21 cellular contexts compared by ENCODE assay signal in the genomic region with DNA sequence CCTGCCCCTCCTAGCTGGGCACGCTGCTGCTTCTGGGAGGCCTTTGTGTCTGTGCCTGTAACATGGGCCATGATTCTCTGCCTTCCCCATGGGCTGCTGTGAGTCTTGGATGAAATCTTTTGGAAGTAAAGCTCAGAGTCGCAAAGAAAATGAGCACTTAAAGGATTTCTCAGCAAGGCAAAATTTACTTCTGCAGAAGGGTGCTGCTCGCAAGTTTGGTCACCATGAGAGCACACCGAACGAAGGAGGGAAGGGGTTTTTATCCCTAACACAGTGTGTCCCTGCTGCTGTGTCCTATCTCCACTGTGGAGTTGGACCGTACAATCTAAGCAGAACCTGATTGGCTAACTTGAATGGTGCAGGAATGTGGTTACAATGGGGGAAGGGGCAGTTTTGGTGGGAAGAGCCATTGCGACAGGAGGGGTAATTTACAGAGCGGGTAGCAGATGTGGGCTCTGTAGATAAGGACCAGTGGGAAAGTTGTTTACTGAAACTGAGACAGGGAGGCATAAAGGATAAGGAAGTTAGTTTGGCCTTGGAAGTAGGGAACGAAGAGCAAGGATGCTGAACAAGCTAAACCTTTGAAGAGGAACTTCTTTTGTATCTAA. TPM values are rescaled to one million over a fixed set of nuclear protein-coding genes. Genes with fewer than 3 reads are reported as not detected.
DNase-seq lines count a peak whose midpoint lies in the region; FAIRE-seq and TF ChIP-seq lines count a peak whose summit lies in the region.
"Had no signal": no experiment of that assay in that cellular context is flagged by ENCODE, and none has a peak within 500 bp of the region (broad histone marks: within the 10 kb centered on the region; RNA-seq: fewer than 3 reads in every experiment).

No MANE protein-coding gene starts in this region.

- H3K14ac ChIP-seq in H1 (ENCODE audit: insufficient read length): no peak overlapping the region

- H3K79me1 ChIP-seq in H1 (ENCODE audit: low read depth, low read length): no peaks in the 10 kb centered on the region

- CTCF ChIA-PET in HEK293 (lab: Yijun Ruan, JAX): no interaction called here
- CTCF ChIA-PET in H1 (lab: Charles Lee; ENCODE audit: partially characterized antibody): interaction anchor here (1.1 to 1.4 kb wide), 3 partner anchors 8 to 85 kb away, joined by 3 to 4 read pairs (median 3); no protein-coding TSS in a partner anchor

- no peak for TF ChIP-seq CTCF in HEK293 (tag by site-specific recombination; IDR thresholded peaks at IDR 0.05)
- no peak for TF ChIP-seq CTCF in H1 (IDR thresholded peaks at IDR 0.05; ENCODE audit: control extremely low read depth in 1 of 3, insufficient read depth in 1 of 3, low read depth in 1 of 3, low read length in 3 of 3)

- H2BK15ac ChIP-seq in H1 (ENCODE audit: low read length): peak overlapping the region; percentile 93; the same call in 1 of the 2 replicates

- TF ChIP-seq RAD21 in H1 (IDR thresholded peaks at IDR 0.05 in 1 of 2, conservative IDR thresholded peaks at IDR 0.05 in 1 of 2; ENCODE audit: low read depth in 2 of 2, low read length in 2 of 2): no peak

- H2BK5ac ChIP-seq in H1 (ENCODE audit: low read depth, low read length): no peak overlapping the region

- no peak overlapping the region for H4K91ac ChIP-seq in H1 (replicated peaks; ENCODE audit: insufficient read length, low read length)

- H3K9ac ChIP-seq in H1 (replicated peaks in 1 of 4; ENCODE audit: extremely low read depth in 1 of 4, low read depth in 3 of 4, low read length in 3 of 4): no peak overlapping the region

- H2BK20ac ChIP-seq in H1 (ENCODE audit: low read length): no peak overlapping the region

- H3K4me3 ChIP-seq in HEK293 (ENCODE audit: low read depth, low read length) (no peak overlapping the region), H1 (ENCODE audit: extremely low read depth in 1 of 4, insufficient read depth in 2 of 4, low read depth in 3 of 4, low read length in 4 of 4) (no peak overlapping the region)
- H3K4me3 ChIP-seq: SJCRH30 had no signal

- H3K27ac ChIP-seq in HEK293 (ENCODE audit: extremely low read depth, low read depth, low read length): no peak overlapping the region
- H3K27ac ChIP-seq in H1 (ENCODE audit: low read depth, low read length): no peak overlapping the region
- H3K27ac ChIP-seq: SJCRH30 had no signal

- H2AK5ac ChIP-seq in H1 (ENCODE audit: low read depth, low read length): no peak overlapping the region

- no peak overlapping the region for H3K23ac ChIP-seq in H1 (ENCODE audit: insufficient read length)

- DNase-seq in DMS53 (lab: John Stamatoyannopoulos, UW) (peak; percentile 61), DMS53 treated with DMSO at 0.1 percent for 48 hours (lab: John Stamatoyannopoulos, UW; ENCODE audit: unreplicated experiment) (no peak), ACHN (peak; percentile 11), H1 (ENCODE audit: low read depth in 1 of 2, low spot score in 2 of 2) (no peak), activated T-cell treated with anti-CD3 and anti-CD28 coated beads for 4 hours (no peak), G401 (ENCODE audit: low spot score) (no peak)
- DNase-seq in stimulated activated CD4-positive, alpha-beta T cell treated with anti-CD3 and anti-CD28 coated beads, Interleukin-4, amount 100 ng/mL, for 4 hours: no peak
- DNase-seq: 8988T, DMS153, EL, H9, KG1, NCI-H1417, NCI-H187 treated with DMSO at 0.1 percent for 48 hours, NCI-H2171, NCI-H446 treated with DMSO at 0.1 percent for 48 hours, NCI-H69, SJCRH30 had no signal

- H4K5ac ChIP-seq in H1 (ENCODE audit: insufficient read length, low read depth, low read length): no peak overlapping the region

- no peak overlapping the region for H2BK120ac ChIP-seq in H1 (replicated peaks; ENCODE audit: low read depth, low read length)

- H3K4me2 ChIP-seq in H1 (ENCODE audit: insufficient read depth in 1 of 2, low read depth in 2 of 2, low read length in 2 of 2): no peak overlapping the region

- H3K4me1 ChIP-seq in HEK293 (ENCODE audit: control insufficient read depth, insufficient read depth, low read length): no peaks in the 10 kb centered on the region
- no peaks in the 10 kb centered on the region for H3K4me1 ChIP-seq in H1 (replicated peaks in 1 of 4; ENCODE audit: control insufficient read depth in 3 of 4, insufficient read depth in 4 of 4, low read length in 3 of 4)
- H3K4me1 ChIP-seq: SJCRH30 had no signal

- no peaks in the 10 kb centered on the region for H3K27me3 ChIP-seq in H1 (replicated peaks in 1 of 4; ENCODE audit: control insufficient read depth in 3 of 4, extremely low read depth in 1 of 4, insufficient read depth in 3 of 4, low read length in 3 of 4)
- H3K27me3 ChIP-seq: SJCRH30 had no signal

- H3K9me3 ChIP-seq in HEK293 (ENCODE audit: control insufficient read depth, insufficient read depth, low read depth, low read length) (no peaks in the 10 kb centered on the region), H1 (ENCODE audit: insufficient read depth in 2 of 2, low read depth in 1 of 2, low read length in 1 of 2) (no peaks in the 10 kb centered on the region)
- H3K9me3 ChIP-seq: SJCRH30 had no signal

- no peak overlapping the region for H3K4ac ChIP-seq in H1 (replicated peaks; ENCODE audit: insufficient read length, low read depth, low read length)

- no peaks in the 10 kb centered on the region for H4K20me1 ChIP-seq in H1 (replicated peaks in 1 of 2; ENCODE audit: control insufficient read depth in 1 of 2, insufficient read depth in 2 of 2, low read length in 2 of 2)

- no peak overlapping the region for H4K8ac ChIP-seq in H1 (ENCODE audit: extremely low read depth, insufficient read depth, low read length)

- no peaks in the 10 kb centered on the region for H3K79me2 ChIP-seq in H1 (ENCODE audit: control insufficient read depth in 1 of 2, insufficient read depth in 2 of 2, low read length in 2 of 2)

- H3K36me3 ChIP-seq in HEK293 (ENCODE audit: control insufficient read depth in 2 of 2, insufficient read depth in 1 of 2, low read length in 2 of 2) (no peaks in the 10 kb centered on the region), H1 (ENCODE audit: control insufficient read depth in 2 of 4, insufficient read depth in 4 of 4, low read length in 3 of 4) (no peaks in the 10 kb centered on the region)
- H3K36me3 ChIP-seq: SJCRH30 had no signal

- H3K56ac ChIP-seq in H1 (replicated peaks; ENCODE audit: insufficient read length, low read depth, low read length): no peak overlapping the region

- no peak overlapping the region for H3K18ac ChIP-seq in H1 (ENCODE audit: extremely low read depth, low read length)

- WGBS in H1 (ENCODE audit: extremely low coverage in 1 of 2, insufficient coverage in 1 of 2, insufficient read length in 1 of 2, insufficient replicate concordance in 2 of 2, low coverage in 1 of 2, low lambda C conversion rate in 2 of 2, missing lambda C conversion rate in 1 of 2), 2 experiments: 92% methylated on average over 9 of the region's 9 CpGs; no CpG with 5 or more reads in 1 of the 2 experiments

- no peak overlapping the region for H2BK12ac ChIP-seq in H1 (ENCODE audit: low read depth, low read length)

- no peak for TF ChIP-seq EP300 in H1 (IDR thresholded peaks at IDR 0.05; ENCODE audit: borderline replicate concordance in 1 of 2, low read depth in 2 of 2, low read length in 2 of 2)

- H3K23me2 ChIP-seq in H1 (ENCODE audit: low read depth, low read length): no peaks in the 10 kb centered on the region

- POLR2A ChIA-PET in HEK293 (lab: Yijun Ruan, JAX): no interaction called here
- POLR2A ChIA-PET in H1 (lab: Charles Lee; ENCODE audit: partially characterized antibody): interaction anchor here (0.6 kb wide), 1 partner anchor 10 kb away, joined by 4 read pairs; no protein-coding TSS in a partner anchor

- no peak for FAIRE-seq in H1 (lab: Jason Lieb, UNC)

- no peak for TF ChIP-seq POLR2A in H1 (IDR thresholded peaks at IDR 0.05; ENCODE audit: control extremely low read depth in 1 of 2, low read depth in 2 of 2, low read length in 2 of 2)

- H2AFZ ChIP-seq in H1 (ENCODE audit: low read length): peak overlapping the region; percentile 16; the same call in 1 of the 2 replicates

- in situ Hi-C loops in ACHN (cut with HindIII; ENCODE audit: low pct_ligation_motif_present, low pct_unique_long_range_greater_than_20kb, low sequenced_read_pairs): no loop called here
- in situ Hi-C loops in G401 (cut with HindIII; ENCODE audit: low sequenced_read_pairs): no loop called here

TF ChIP-seq in HEK293, 187 proteins besides CTCF, POLR2A, EP300 and RAD21:
- TF ChIP-seq TRIM28 (IDR thresholded peaks at IDR 0.05; ENCODE audit: borderline replicate concordance, low read length): peak; percentile 99
- no peak for TF ChIP-seq ZFHX2 (tag by site-specific recombination; conservative IDR thresholded peaks at IDR 0.05)
- TF ChIP-seq ZNF561 (tag by site-specific recombination; IDR thresholded peaks at IDR 0.05; ENCODE audit: borderline replicate concordance): peak; percentile 75
- TF ChIP-seq ZNF549 (tag by site-specific recombination; IDR thresholded peaks at IDR 0.05): no peak
- peak; percentile 99 for TF ChIP-seq SETDB1 (IDR thresholded peaks at IDR 0.05; ENCODE audit: insufficient read length, low read length)
- no peak for TF ChIP-seq ZNF510 (tag by site-specific recombination; IDR thresholded peaks at IDR 0.05; ENCODE audit: insufficient replicate concordance)

TF ChIP-seq in H1, 55 proteins besides CTCF, POLR2A, EP300 and RAD21 (continues in another document):
- TF ChIP-seq TEAD4 (IDR thresholded peaks at IDR 0.05; ENCODE audit: low read depth, low read length) (no peak), PHF8 (conservative IDR thresholded peaks at IDR 0.05; ENCODE audit: low read depth, low read length) (no peak), KDM1A (IDR thresholded peaks at IDR 0.05; ENCODE audit: borderline replicate concordance, low read length) (no peak), ASH2L (IDR thresholded peaks at IDR 0.05; ENCODE audit: low read length) (no peak), TAF1 (IDR thresholded peaks at IDR 0.05; ENCODE audit: low read depth, low read length) (no peak), SIRT6 (IDR thresholded peaks at IDR 0.05; ENCODE audit: low read length) (no peak), KDM4A (IDR thresholded peaks at IDR 0.05; ENCODE audit: low read depth, low read length, severe bottlenecking) (no peak), HDAC2 (IDR thresholded peaks at IDR 0.05; ENCODE audit: borderline replicate concordance in 1 of 2, low read depth in 2 of 2, low read length in 2 of 2) (no peak), CEBPB (IDR thresholded peaks at IDR 0.05; ENCODE audit: low read depth, low read length) (no peak)

RNA-seq across cellular contexts. Expression of gene FANK1, which starts 57.5 kb away (rescaled TPM):
- total RNA-seq in H1 (2021; fragmentation: NEBNext Ultra II Directional; extraction: Animal tissue kit (Norgen Biotek cat#: 25700)): 0.84 TPM in 1 of 2 replicates, not detected in the other
- polyA plus RNA-seq in H1 (2011; rRNA removed): 0.74 and 1.2 TPM in 2 replicates
- polyA plus RNA-seq in H1 (2011; cell fraction: cytosol; rRNA removed): 1.7 TPM
- polyA plus RNA-seq in H1 (2011; cell fraction: nucleus; rRNA removed): 2.3 TPM
- 0.69 to 1.4 TPM (median 0.96 TPM) in 4 replicates for polyA plus RNA-seq in H1 (2012, experiment 1 of 2)
- polyA plus RNA-seq in H1 (2012, experiment 2 of 2): not detected
- 0.49 TPM for polyA plus RNA-seq in H1 (2013, experiment 1 of 2)
- polyA plus RNA-seq in H1 (2013, experiment 2 of 2): 0.57 TPM
- 0.95 and 1.2 TPM in 2 replicates for polyA minus RNA-seq in H1 (2011; rRNA and poly(A)+ RNA removed)
- polyA minus RNA-seq in H1 (2011; cell fraction: cytosol; rRNA and poly(A)+ RNA removed): not detected
- 3.2 TPM for polyA minus RNA-seq in H1 (2011; cell fraction: nucleus; rRNA and poly(A)+ RNA removed)
- 3.1 and 4.8 TPM in 2 replicates for total RNA-seq in G401 (2014; rRNA removed; shearing (Covaris generic))
- total RNA-seq: B cell; T-helper 1 cell treated with Interleukin-12 subunit alpha and Interleukin-12 subunit beta and Interleukin-4 antibody, amounts not matched to agents 30 ng/mL and 1 ng/mL, for 36 hours had no signal

Comparison
In these comparisons a context has a peak if more than half of its experiments do, and no peak if none do; other contexts are left out.
1. DNase-seq: peak in DMS53 (single experiment) and ACHN (single experiment); none in DMS53 treated with DMSO at 0.1 percent for 48 hours (single experiment), H1 (0 of 2), stimulated activated CD4-positive, alpha-beta T cell treated with anti-CD3 and anti-CD28 coated beads, Interleukin-4, amount 100 ng/mL, for 4 hours (0 of 2), activated T-cell treated with anti-CD3 and anti-CD28 coated beads for 4 hours (single experiment) and G401 (single experiment).